ENCODE assay signal across 9 cellular contexts in the genomic region with DNA sequence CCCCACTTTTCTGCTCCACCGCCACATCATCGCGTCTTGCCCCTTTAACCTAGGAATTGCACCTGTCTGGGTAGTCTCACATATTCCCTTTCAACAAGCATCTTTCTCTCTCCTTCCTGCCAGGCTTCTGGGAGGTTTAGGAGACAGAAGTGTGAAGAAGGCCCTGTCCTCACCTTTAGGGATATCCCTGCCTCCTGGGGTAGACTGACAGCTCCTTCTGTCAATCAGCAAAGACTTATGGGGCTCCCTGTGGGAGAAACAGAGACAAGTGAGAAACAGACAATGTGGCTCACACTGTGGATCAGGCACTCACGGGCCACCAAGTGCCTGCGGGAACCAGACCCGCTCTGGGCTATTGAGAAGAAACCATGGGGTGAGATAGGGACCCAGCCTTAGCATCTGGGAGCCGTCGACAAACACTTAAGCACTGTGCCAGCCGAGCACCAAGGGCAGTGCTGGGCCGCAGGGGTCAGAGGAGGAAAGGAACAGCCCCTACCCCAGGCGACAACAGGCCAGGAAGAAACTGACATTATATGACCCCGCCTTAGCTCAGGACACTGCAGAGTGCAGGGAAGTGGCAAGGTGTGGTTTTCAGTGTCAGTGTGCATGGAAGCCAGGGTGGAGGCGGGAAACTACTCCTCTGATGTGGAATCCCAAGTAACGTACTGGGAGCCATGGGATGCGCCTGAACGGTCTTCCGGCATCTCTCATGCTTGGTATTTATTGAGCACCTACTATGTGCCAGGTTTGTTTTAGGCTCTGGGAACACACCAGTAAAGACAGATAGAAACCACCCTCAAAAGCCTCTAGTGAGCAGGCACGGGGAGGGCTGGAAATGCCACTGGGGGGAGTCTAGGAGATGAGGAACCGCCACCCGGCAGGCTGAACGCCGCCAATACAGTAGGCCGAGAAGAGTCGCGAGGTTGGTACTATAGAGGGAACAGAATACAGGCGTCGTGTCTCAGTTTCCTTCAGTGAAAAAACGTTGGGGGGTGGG. TPM values are rescaled to one million over a fixed set of nuclear protein-coding genes. Genes with fewer than 3 reads are reported as not detected.
A peak's percentile ranks its signal among the peaks of the same experiment; 100 is the strongest.
DNase-seq lines count a peak whose midpoint lies in the region; ATAC-seq, FAIRE-seq and TF ChIP-seq lines count a peak whose summit lies in the region.
"Had no signal": no experiment of that assay in that cellular context is flagged by ENCODE, and none has a peak within 500 bp of the region (broad histone marks: within the 10 kb centered on the region; RNA-seq: fewer than 3 reads in every experiment).

No MANE protein-coding gene starts in this region.

- WGBS in heart right ventricle, 2 donors = 44 to 46% methylated on average over 28 of the region's 28 CpGs

- H3K4me2 ChIP-seq in astrocyte (ENCODE audit: low read length) = no peak overlapping the region

- H3K79me2 ChIP-seq in astrocyte (ENCODE audit: insufficient read depth, low read length) = no peaks in the 10 kb centered on the region

- FAIRE-seq in astrocyte (lab: Jason Lieb, UNC) (no peak), D721Med (lab: Jason Lieb, UNC) (no peak)

- TF ChIP-seq CTCF in heart right ventricle (IDR thresholded peaks at IDR 0.05) = no peak
- TF ChIP-seq CTCF in astrocyte (IDR thresholded peaks at IDR 0.05; ENCODE audit: insufficient read depth, low read depth, low read length) = no peak
- TF ChIP-seq CTCF in vagina (IDR thresholded peaks at IDR 0.05) = no peak
- no peak for TF ChIP-seq CTCF in D721Med (IDR thresholded peaks at IDR 0.05; ENCODE audit: insufficient read depth, missing control alignments)

- H3K36me3 Mint-ChIP-seq in astrocyte (ENCODE audit: low read depth, unreplicated experiment) = no peaks in the 10 kb centered on the region
- H3K36me3 Mint-ChIP-seq in naive B cell = no peaks in the 10 kb centered on the region

- no peaks in the 10 kb centered on the region for H3K9me3 Mint-ChIP-seq in astrocyte (ENCODE audit: unreplicated experiment)
- no peaks in the 10 kb centered on the region for H3K9me3 Mint-ChIP-seq in naive B cell

- ATAC-seq in heart right ventricle = no peak
- no peak for ATAC-seq in left cardiac atrium
- ATAC-seq in naive B cell (ENCODE audit: low read depth in 2 of 2) = peak in 1 of 2 donors; percentile 17
- ATAC-seq in HG03565 (IDR thresholded peaks at IDR 0.05; ENCODE audit: unreplicated experiment) = no peak

- H3K36me3 ChIP-seq in heart right ventricle (peaks cover 0 to 9% (median 0%) of the 10 kb centered on the region in 9 donors), astrocyte (ENCODE audit: insufficient read depth, low read length) (no peaks in the 10 kb centered on the region), vagina (no peaks in the 10 kb centered on the region)

- peaks cover 10% of the 10 kb centered on the region for H3K4me1 Mint-ChIP-seq in astrocyte (ENCODE audit: low read depth, unreplicated experiment)
- peaks cover 26 to 33% (median 27%) of the 10 kb centered on the region in 3 donors for H3K4me1 Mint-ChIP-seq in naive B cell

- intact Hi-C loops in heart right ventricle (cut with DNase I) (loop anchor here in 1 of 10 donors (5.0 kb wide), 1 partner anchor 49 kb away; no protein-coding TSS in a partner anchor), left cardiac atrium (cut with DNase I) (no loop called here), vagina (cut with DNase I) (no loop called here)

- no peak overlapping the region for H3K9ac ChIP-seq in astrocyte (ENCODE audit: low read length)

- H3K4me3 Mint-ChIP-seq in astrocyte (ENCODE audit: unreplicated experiment) (peak overlapping the region; percentile 35), naive B cell (peak overlapping the region; percentile 51 to 85 (median 72))

- H3K9me3 ChIP-seq in heart right ventricle = no peaks in the 10 kb centered on the region
- no peaks in the 10 kb centered on the region for H3K9me3 ChIP-seq in astrocyte (ENCODE audit: insufficient read depth, low read depth, low read length)
- H3K9me3 ChIP-seq in vagina = no peaks in the 10 kb centered on the region

- no peak for DNase-seq in heart right ventricle
- DNase-seq in left cardiac atrium = no peak
- no peak for DNase-seq in astrocyte (ENCODE audit: low read depth)
- no peak for DNase-seq in naive B cell
- no peak for DNase-seq in vagina (ENCODE audit: extremely low spot score in 2 of 2)
- no peak for DNase-seq in D721Med (ENCODE audit: insufficient read length, low spot score)
- DNase-seq in SK-N-DZ (ENCODE audit: low spot score) = no peak

- H3K27ac Mint-ChIP-seq in astrocyte (ENCODE audit: unreplicated experiment) = no peak overlapping the region
- peak overlapping the region in 4 of 6 donors; percentile 39 to 69 (median 52) for H3K27ac Mint-ChIP-seq in naive B cell

- H3K27me3 ChIP-seq in heart right ventricle (peaks cover 0 to 67% (median 32%) of the 10 kb centered on the region in 7 donors), astrocyte (ENCODE audit: insufficient read depth, low read length) (peaks cover 70% of the 10 kb centered on the region), vagina (peaks cover 11% of the 10 kb centered on the region)

- H3K4me3 ChIP-seq in heart right ventricle (peak overlapping the region in 9 of 10 donors; percentile 17 to 85 (median 77)), astrocyte (ENCODE audit: insufficient read depth, low read depth, low read length) (no peak overlapping the region), vagina (peak overlapping the region; percentile 40 to 54)

- no peak overlapping the region for H2AFZ ChIP-seq in astrocyte (ENCODE audit: low read depth, low read length)

- no peak for TF ChIP-seq POLR2A in vagina (IDR thresholded peaks at IDR 0.05)

- H3K4me1 ChIP-seq in heart right ventricle = peaks cover 3 to 77% (median 49%) of the 10 kb centered on the region in 9 donors
- peaks cover 2% of the 10 kb centered on the region for H3K4me1 ChIP-seq in astrocyte (ENCODE audit: insufficient read depth, low read length)
- H3K4me1 ChIP-seq in vagina = peaks cover 48% of the 10 kb centered on the region

- H3K27me3 Mint-ChIP-seq in astrocyte (ENCODE audit: low read depth, unreplicated experiment) (peaks cover 64% of the 10 kb centered on the region), naive B cell (peaks cover 57 to 72% (median 64%) of the 10 kb centered on the region in 3 donors)

- peaks cover 7% of the 10 kb centered on the region for H4K20me1 ChIP-seq in astrocyte (ENCODE audit: insufficient read depth, low read length)

- H3K27ac ChIP-seq in heart right ventricle (peak overlapping the region in 4 of 10 donors; percentile 30 to 96 (median 88)), astrocyte (ENCODE audit: low read depth, low read length) (no peak overlapping the region), vagina (no peak overlapping the region)

RNA-seq across cellular contexts. Expression of gene EFCC1, which starts 1.8 kb away (rescaled TPM):
- total RNA-seq in heart right ventricle = 1 to 10 TPM; 1.0 to 3.3 (median 2.1) TPM
- polyA plus RNA-seq in heart right ventricle = 1 to 10 TPM; 1.4 to 3.1 TPM
- total RNA-seq in left cardiac atrium = 1 to 10 TPM; 1.1 to 2.3 TPM
- total RNA-seq in astrocyte = not detected in 2 replicates
- polyA plus RNA-seq in naive B cell (ENCODE audit: low read depth in 6 of 6) = not detected
- total RNA-seq in vagina = 3.7 TPM
- not detected in 2 replicates for polyA plus RNA-seq in SK-N-DZ (2014; cell fraction: cytosol; rRNA removed)
- not detected in 2 replicates for polyA plus RNA-seq in SK-N-DZ (2014; cell fraction: nucleus; rRNA removed)

RNA-seq across cellular contexts. Expression of gene CFAP92, which starts 9.0 kb away (rescaled TPM):
- total RNA-seq in heart right ventricle = 1 to 10 TPM in 2 of 10 donors, under 1 TPM in 8; 0.12 to 1.2 (median 0.41) TPM
- under 1 TPM; 0.12 to 0.44 TPM for polyA plus RNA-seq in heart right ventricle
- under 1 TPM; 0.29 to 0.73 TPM for total RNA-seq in left cardiac atrium
- 0.10 and 0.52 TPM in 2 replicates for total RNA-seq in astrocyte
- not detected for polyA plus RNA-seq in naive B cell (ENCODE audit: low read depth in 6 of 6)
- total RNA-seq in vagina = not detected
- 0.06 TPM in 1 of 2 replicates, not detected in the other for polyA plus RNA-seq in SK-N-DZ (2014; cell fraction: cytosol; rRNA removed)
- 0.62 TPM in 1 of 2 replicates, not detected in the other for polyA plus RNA-seq in SK-N-DZ (2014; cell fraction: nucleus; rRNA removed)

RNA-seq across cellular contexts. Expression of gene GP9, which starts 57.7 kb away (rescaled TPM):
- not detected for total RNA-seq in heart right ventricle
- under 1 TPM in 1 of 2 donors, not detected in 1; 0.13 TPM for polyA plus RNA-seq in heart right ventricle
- total RNA-seq in left cardiac atrium = under 1 TPM in 1 of 2 donors, not detected in 1; 0.29 TPM
- total RNA-seq in astrocyte = not detected in 2 replicates
- 1 to 10 TPM in 5 of 6 donors, under 1 TPM in 1; 0.99 to 6.8 (median 4.1) TPM for polyA plus RNA-seq in naive B cell (ENCODE audit: low read depth in 6 of 6)
- not detected for total RNA-seq in vagina
- not detected in 2 replicates for polyA plus RNA-seq in SK-N-DZ (2014; cell fraction: cytosol; rRNA removed)
- polyA plus RNA-seq in SK-N-DZ (2014; cell fraction: nucleus; rRNA removed) = not detected in 2 replicates
- total RNA-seq: right cardiac atrium had no signal
- polyA plus RNA-seq: right cardiac atrium had no signal
